8 cellular contexts compared by ENCODE assay signal in the genomic region with DNA sequence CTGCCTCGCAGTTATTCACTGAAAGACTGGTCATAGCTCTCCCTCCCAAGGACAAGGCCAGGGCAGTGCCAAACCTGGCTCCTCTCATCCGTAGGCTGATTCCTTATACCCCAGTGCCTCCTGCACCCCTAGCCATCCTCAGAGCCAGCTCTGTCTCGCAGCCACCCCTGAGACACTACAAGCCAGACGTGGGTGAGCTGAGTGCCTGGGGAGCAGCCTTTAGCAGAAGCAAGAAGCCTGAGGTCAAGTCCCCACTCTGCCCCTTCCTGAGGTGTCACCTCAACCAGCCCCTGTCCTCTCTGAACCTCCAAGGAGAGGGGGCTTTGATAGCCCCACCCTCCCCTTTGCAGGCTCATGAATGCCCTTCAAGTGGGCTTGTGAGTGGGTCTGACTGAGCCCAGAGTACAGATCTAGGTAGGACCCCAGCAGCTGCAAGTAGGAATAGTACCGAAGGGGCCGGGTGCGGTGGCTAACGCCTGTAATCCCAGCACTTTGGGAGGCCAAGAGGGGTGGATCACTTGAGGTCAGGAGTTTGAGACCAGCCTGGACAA. TPM values are rescaled to one million over a fixed set of nuclear protein-coding genes. Genes with fewer than 3 reads are reported as not detected.
DNase-seq lines count a peak whose midpoint lies in the region; ATAC-seq and TF ChIP-seq lines count a peak whose summit lies in the region.

No MANE protein-coding gene starts in this region.

- H3K36me3 ChIP-seq in ES-I3 (ENCODE audit: insufficient read depth, low read length) (no peaks in the 10 kb centered on the region), Peyer's patch (peaks cover 0 to 11% (median 0%) of the 10 kb centered on the region in 3 donors), esophagus muscularis mucosa (peaks cover 7 to 29% (median 19%) of the 10 kb centered on the region in 4 donors), prostate gland (peaks cover 0 to 10% of the 10 kb centered on the region in 2 donors)

- DNase-seq in Peyer's patch (peak in 1 of 3 donors; percentile 19), esophagus muscularis mucosa (ENCODE audit: extremely low spot score) (no peak), prostate gland (ENCODE audit: low spot score) (no peak), HPDE6-E6E7 (ENCODE audit: extremely low spot score) (no peak), COLO829 (ENCODE audit: low spot score) (no peak)

- WGBS in esophagus muscularis mucosa: 68% methylated on average over 8 of the region's 8 CpGs
- WGBS in prostate gland: 58% methylated on average over 8 of the region's 8 CpGs

- H3K4me3 ChIP-seq in Peyer's patch (peak overlapping the region; percentile 71 to 100 (median 88)), esophagus muscularis mucosa (peak overlapping the region; percentile 91 to 97 (median 92)), prostate gland (peak overlapping the region; percentile 78 to 85)

- intact Hi-C loops in esophagus muscularis mucosa (cut with DNase I): loop anchor here (5.0 kb wide), 1 partner anchor 166 kb away; no protein-coding TSS in a partner anchor
- intact Hi-C loops in prostate gland (cut with DNase I): loop anchor here (5.0 kb wide), 1 partner anchor 56 kb away; a partner anchor contains a TSS

- no peaks in the 10 kb centered on the region for H3K9me3 ChIP-seq in ES-I3 (ENCODE audit: control insufficient read depth, insufficient read depth, low read length)
- H3K9me3 ChIP-seq in Peyer's patch: no peaks in the 10 kb centered on the region
- H3K9me3 ChIP-seq in esophagus muscularis mucosa: no peaks in the 10 kb centered on the region
- no peaks in the 10 kb centered on the region for H3K9me3 ChIP-seq in prostate gland

- TF ChIP-seq POLR2A in Peyer's patch (IDR thresholded peaks at IDR 0.05) (no peak), esophagus muscularis mucosa (IDR thresholded peaks at IDR 0.05; ENCODE audit: low read depth) (no peak), prostate gland (IDR thresholded peaks at IDR 0.05) (no peak)

- TF ChIP-seq EP300 in esophagus muscularis mucosa (IDR thresholded peaks at IDR 0.05): no peak

- H3K27me3 ChIP-seq in Peyer's patch (no peaks in the 10 kb centered on the region), esophagus muscularis mucosa (no peaks in the 10 kb centered on the region), prostate gland (replicated peaks; ENCODE audit: insufficient read depth) (no peaks in the 10 kb centered on the region)

- H3K27ac ChIP-seq in Peyer's patch: peak overlapping the region in 3 of 4 donors; percentile 81 to 91 (median 84)
- peak overlapping the region; percentile 88 to 97 (median 95) for H3K27ac ChIP-seq in esophagus muscularis mucosa (replicated peaks in 1 of 4)
- H3K27ac ChIP-seq in prostate gland: peak overlapping the region; percentile 87 to 88

- peaks cover 14% of the 10 kb centered on the region; the same call in 1 of the 2 replicates for H3K4me1 ChIP-seq in ES-I3 (ENCODE audit: insufficient read depth, low read length)
- H3K4me1 ChIP-seq in Peyer's patch: peaks cover 0 to 28% (median 15%) of the 10 kb centered on the region in 4 donors
- peaks cover 43 to 73% (median 68%) of the 10 kb centered on the region in 4 donors for H3K4me1 ChIP-seq in esophagus muscularis mucosa
- peaks cover 18% of the 10 kb centered on the region for H3K4me1 ChIP-seq in prostate gland (replicated peaks)

- peak overlapping the region; percentile 82 for H3K9ac ChIP-seq in ES-I3 (ENCODE audit: low read depth, low read length)

- TF ChIP-seq CTCF in Peyer's patch (IDR thresholded peaks at IDR 0.05): no peak
- TF ChIP-seq CTCF in esophagus muscularis mucosa (IDR thresholded peaks at IDR 0.05): no peak
- no peak for TF ChIP-seq CTCF in prostate gland (IDR thresholded peaks at IDR 0.05)

- ATAC-seq in HG02763 (IDR thresholded peaks at IDR 0.05; ENCODE audit: unreplicated experiment) (no peak), HG03571 (IDR thresholded peaks at IDR 0.05; ENCODE audit: unreplicated experiment) (no peak)

RNA-seq across cellular contexts. Expression of a gene that starts 14.8 kb away (rescaled TPM):
- total RNA-seq in Peyer's patch (100 to 1,000 TPM; 129 to 275 (median 247) TPM), esophagus muscularis mucosa (10 to 100 TPM; 52.8 to 87.8 (median 69.4) TPM), prostate gland (100 to 1,000 TPM; 107 to 269 TPM)

RNA-seq across cellular contexts. Expression of a gene that starts 16.2 kb away (rescaled TPM):
- total RNA-seq in Peyer's patch: 10 to 100 TPM; 25.4 to 45.2 (median 40.6) TPM
- 10 to 100 TPM; 36.1 to 74.3 (median 50.3) TPM for total RNA-seq in esophagus muscularis mucosa
- total RNA-seq in prostate gland: 10 to 100 TPM; 55.9 to 93.3 TPM

RNA-seq across cellular contexts. Expression of a gene that starts 30.8 kb away (rescaled TPM):
- total RNA-seq in Peyer's patch: 10 to 100 TPM in 1 of 4 donors, 1 to 10 TPM in 3; 6.6 to 66.0 (median 6.9) TPM
- total RNA-seq in esophagus muscularis mucosa: 1 to 10 TPM; 2.5 to 3.9 (median 2.8) TPM
- total RNA-seq in prostate gland: 1 to 10 TPM; 2.8 to 4.3 TPM

RNA-seq across cellular contexts. Expression of a gene that starts 45.7 kb away (rescaled TPM):
- total RNA-seq in Peyer's patch (not detected), esophagus muscularis mucosa (not detected), prostate gland (10 to 100 TPM in 1 of 2 donors, 1 to 10 TPM in 1; 9.2 to 31.9 TPM)

RNA-seq across cellular contexts. Expression of a gene that starts 54.0 kb away (rescaled TPM):
- total RNA-seq in Peyer's patch (10 to 100 TPM; 27.1 to 86.6 (median 58.5) TPM), esophagus muscularis mucosa (10 to 100 TPM; 25.2 to 34.3 (median 29.6) TPM), prostate gland (10 to 100 TPM; 30.3 to 34.2 TPM)
